8 cellular contexts compared by ENCODE assay signal in the genomic region with DNA sequence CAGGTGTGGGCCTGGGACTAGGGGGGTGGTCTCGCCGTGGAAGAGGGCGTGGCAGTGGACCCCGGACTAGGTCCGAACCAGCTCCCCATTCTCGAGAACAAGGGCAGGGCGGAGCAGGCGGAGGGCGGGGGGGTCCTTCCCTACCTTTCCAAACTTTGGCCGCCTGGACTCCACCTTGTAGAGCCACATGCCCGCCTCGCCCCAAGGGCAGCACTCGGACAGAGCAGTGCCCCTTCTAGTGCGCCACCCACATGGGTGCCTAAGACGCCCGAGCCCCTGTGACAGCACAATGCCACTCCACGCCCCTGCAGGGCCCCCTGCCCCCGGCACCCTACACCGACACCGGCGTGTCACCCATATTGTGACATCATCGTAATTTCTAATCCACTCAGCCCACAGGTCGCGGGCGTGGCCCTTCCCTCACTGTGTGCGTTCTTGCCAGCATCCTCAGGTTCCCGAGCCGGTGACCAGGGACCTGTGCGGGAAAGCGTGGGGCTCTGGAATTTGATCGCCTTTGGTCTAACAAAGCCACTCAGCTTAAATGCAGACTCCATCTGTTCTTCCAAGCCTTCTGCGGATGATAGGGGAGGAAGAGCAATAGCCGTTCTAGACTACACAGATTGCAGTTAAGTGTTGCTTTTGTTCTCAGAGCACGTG. TPM values are rescaled to one million over a fixed set of nuclear protein-coding genes. Genes with fewer than 3 reads are reported as not detected.
DNase-seq lines count a peak whose midpoint lies in the region; ATAC-seq, FAIRE-seq and TF ChIP-seq lines count a peak whose summit lies in the region.

No MANE protein-coding gene starts in this region.

- dilution Hi-C loops in endothelial cell of umbilical vein (cut with MboI; ENCODE audit: extremely low pct_ligation_motif_present, low sequenced_read_pairs) = no loop called here

- peak in 3 of 7 experiments; percentile 15 to 51 (median 28) for DNase-seq in CD8-positive, alpha-beta T cell
- peak; percentile 70 for DNase-seq in NCI-H1092 (lab: John Stamatoyannopoulos, UW)
- peak; percentile 78 for DNase-seq in activated CD4-positive, alpha-beta T cell treated with anti-CD3 and anti-CD28 coated beads, Interleukin-2, amount 10 ng/mL, durations not matched to agents 24 days and 14 days
- no peak for DNase-seq in endothelial cell of umbilical vein (ENCODE audit: low read depth, low spot score)
- no peak for DNase-seq in natural killer cell treated with Interleukin-12 subunit alpha and Interleukin-12 subunit beta and Interleukin-15 and Interleukin-18, amount 100 ng/mL, for 72 hours (ENCODE audit: low spot score)
- no peak for DNase-seq in urothelium cell line (ENCODE audit: low spot score)
- no peak for DNase-seq in GM12892 (ENCODE audit: insufficient read length)

- POLR2A ChIA-PET in CD8-positive, alpha-beta T cell (lab: Charles Lee) = interaction anchor here (1.5 to 3.4 kb wide), 2 partner anchors 84 to 91 kb away, joined by 4 to 24 read pairs; a partner anchor contains a TSS
- POLR2A ChIA-PET in endothelial cell of umbilical vein (lab: Charles Lee) = no interaction called here

- H3K9ac ChIP-seq in endothelial cell of umbilical vein (replicated peaks; ENCODE audit: extremely low read depth, insufficient read depth, low read length) = peak overlapping the region; percentile 89

- H3K36me3 Mint-ChIP-seq in CD8-positive, alpha-beta T cell = peaks cover 12% of the 10 kb centered on the region
- H3K36me3 Mint-ChIP-seq in activated CD4-positive, alpha-beta T cell treated with anti-CD3 and anti-CD28 coated beads, Interleukin-2, amount 10 ng/mL, durations not matched to agents 24 days and 14 days (ENCODE audit: low read depth) = peaks cover 21% of the 10 kb centered on the region
- H3K36me3 Mint-ChIP-seq in natural killer cell treated with Interleukin-12 subunit alpha and Interleukin-12 subunit beta and Interleukin-15 and Interleukin-18, amount 100 ng/mL, for 72 hours = peaks cover 10% of the 10 kb centered on the region

- H3K27ac Mint-ChIP-seq in CD8-positive, alpha-beta T cell = peak overlapping the region; percentile 86
- peak overlapping the region; percentile 56 for H3K27ac Mint-ChIP-seq in activated CD4-positive, alpha-beta T cell treated with anti-CD3 and anti-CD28 coated beads, Interleukin-2, amount 10 ng/mL, durations not matched to agents 24 days and 14 days
- H3K27ac Mint-ChIP-seq in natural killer cell treated with Interleukin-12 subunit alpha and Interleukin-12 subunit beta and Interleukin-15 and Interleukin-18, amount 100 ng/mL, for 72 hours = peak overlapping the region; percentile 4 to 68

- no TSS peak for BruUV-seq in endothelial cell of umbilical vein (replicated peaks; lab: Mats Ljungman, UMichigan)

- H3K4me3 ChIP-seq in CD8-positive, alpha-beta T cell (ENCODE audit: low read depth, low read length) = peak overlapping the region; percentile 68
- peak overlapping the region; percentile 64 to 96 (median 73) for H3K4me3 ChIP-seq in endothelial cell of umbilical vein (replicated peaks in 1 of 3; ENCODE audit: insufficient read depth in 1 of 3, low read depth in 1 of 3, low read length in 3 of 3)

- peaks cover 18% of the 10 kb centered on the region for H3K4me1 Mint-ChIP-seq in CD8-positive, alpha-beta T cell (ENCODE audit: low read depth)
- peaks cover 23% of the 10 kb centered on the region for H3K4me1 Mint-ChIP-seq in activated CD4-positive, alpha-beta T cell treated with anti-CD3 and anti-CD28 coated beads, Interleukin-2, amount 10 ng/mL, durations not matched to agents 24 days and 14 days
- peaks cover 12 to 18% of the 10 kb centered on the region in 2 donors for H3K4me1 Mint-ChIP-seq in natural killer cell treated with Interleukin-12 subunit alpha and Interleukin-12 subunit beta and Interleukin-15 and Interleukin-18, amount 100 ng/mL, for 72 hours (ENCODE audit: low read depth in 2 of 2)

- no peaks in the 10 kb centered on the region for H3K9me3 ChIP-seq in CD8-positive, alpha-beta T cell (ENCODE audit: low read length)
- H3K9me3 ChIP-seq in endothelial cell of umbilical vein (replicated peaks; ENCODE audit: control insufficient read depth, insufficient read depth, low read length) = no peaks in the 10 kb centered on the region

- H3K4me1 ChIP-seq in CD8-positive, alpha-beta T cell (ENCODE audit: insufficient read depth, low read length) = peaks cover 8% of the 10 kb centered on the region
- H3K4me1 ChIP-seq in endothelial cell of umbilical vein (ENCODE audit: control insufficient read depth, extremely low read depth, insufficient read depth, low read length) = peaks cover 17% of the 10 kb centered on the region

- FAIRE-seq in endothelial cell of umbilical vein (lab: Jason Lieb, UNC) (no peak), urothelium cell line (lab: Jason Lieb, UNC) (peak; percentile 5), GM12892 (lab: Jason Lieb, UNC) (no peak)

- peak overlapping the region; percentile 95 for H3K4me3 Mint-ChIP-seq in CD8-positive, alpha-beta T cell
- H3K4me3 Mint-ChIP-seq in activated CD4-positive, alpha-beta T cell treated with anti-CD3 and anti-CD28 coated beads, Interleukin-2, amount 10 ng/mL, durations not matched to agents 24 days and 14 days = peak overlapping the region; percentile 90
- peak overlapping the region; percentile 83 for H3K4me3 Mint-ChIP-seq in natural killer cell treated with Interleukin-12 subunit alpha and Interleukin-12 subunit beta and Interleukin-15 and Interleukin-18, amount 100 ng/mL, for 72 hours

- no peak for TF ChIP-seq POLR2A in endothelial cell of umbilical vein (IDR thresholded peaks at IDR 0.05; ENCODE audit: low read depth, low read length)
- no peak for TF ChIP-seq POLR2A in GM12892 (IDR thresholded peaks at IDR 0.05; ENCODE audit: low read depth, low read length)

- H3K27me3 ChIP-seq in CD8-positive, alpha-beta T cell (ENCODE audit: insufficient read depth, low read length) = no peaks in the 10 kb centered on the region
- H3K27me3 ChIP-seq in endothelial cell of umbilical vein (ENCODE audit: control insufficient read depth in 2 of 2, insufficient read depth in 2 of 2, low read length in 2 of 2) = peaks cover 3 to 4% of the 10 kb centered on the region in 2 experiments

- H3K27ac ChIP-seq in CD8-positive, alpha-beta T cell (ENCODE audit: low read depth, low read length) = peak overlapping the region; percentile 3
- no peak overlapping the region for H3K27ac ChIP-seq in endothelial cell of umbilical vein (ENCODE audit: insufficient read depth, low read depth, low read length)

- no peaks in the 10 kb centered on the region for H3K27me3 Mint-ChIP-seq in CD8-positive, alpha-beta T cell (ENCODE audit: low read depth)
- peaks cover 19% of the 10 kb centered on the region for H3K27me3 Mint-ChIP-seq in activated CD4-positive, alpha-beta T cell treated with anti-CD3 and anti-CD28 coated beads, Interleukin-2, amount 10 ng/mL, durations not matched to agents 24 days and 14 days
- no peaks in the 10 kb centered on the region for H3K27me3 Mint-ChIP-seq in natural killer cell treated with Interleukin-12 subunit alpha and Interleukin-12 subunit beta and Interleukin-15 and Interleukin-18, amount 100 ng/mL, for 72 hours

- CTCF ChIA-PET in CD8-positive, alpha-beta T cell (lab: Charles Lee) = interaction anchor here (1.4 kb wide), 1 partner anchor 11 kb away, joined by 6 read pairs; no protein-coding TSS in a partner anchor
- CTCF ChIA-PET in endothelial cell of umbilical vein (lab: Charles Lee) = interaction anchor here (3.8 kb wide), 1 partner anchor 11 kb away, joined by 44 read pairs; no protein-coding TSS in a partner anchor

- no peak for TF ChIP-seq CTCF in CD8-positive, alpha-beta T cell (IDR thresholded peaks at IDR 0.05)
- TF ChIP-seq CTCF in endothelial cell of umbilical vein (IDR thresholded peaks at IDR 0.05; ENCODE audit: extremely low read depth in 1 of 2, insufficient read depth in 1 of 2, low read depth in 1 of 2, low read length in 2 of 2) = no peak

- H3K9me3 Mint-ChIP-seq in CD8-positive, alpha-beta T cell = no peaks in the 10 kb centered on the region
- no peaks in the 10 kb centered on the region for H3K9me3 Mint-ChIP-seq in activated CD4-positive, alpha-beta T cell treated with anti-CD3 and anti-CD28 coated beads, Interleukin-2, amount 10 ng/mL, durations not matched to agents 24 days and 14 days
- H3K9me3 Mint-ChIP-seq in natural killer cell treated with Interleukin-12 subunit alpha and Interleukin-12 subunit beta and Interleukin-15 and Interleukin-18, amount 100 ng/mL, for 72 hours = no peaks in the 10 kb centered on the region

- H4K20me1 ChIP-seq in endothelial cell of umbilical vein (replicated peaks; ENCODE audit: control insufficient read depth, extremely low read depth, insufficient read depth, low read length) = no peaks in the 10 kb centered on the region

- peak; percentile 20 for ATAC-seq in CD8-positive, alpha-beta T cell
- no peak for ATAC-seq in natural killer cell treated with Interleukin-12 subunit alpha and Interleukin-12 subunit beta and Interleukin-15 and Interleukin-18, amount 100 ng/mL, for 72 hours
- ATAC-seq in HG03280 (IDR thresholded peaks at IDR 0.05; ENCODE audit: unreplicated experiment) = no peak

- H2AFZ ChIP-seq in endothelial cell of umbilical vein (ENCODE audit: low read depth, low read length) = peak overlapping the region; percentile 94

- H3K4me2 ChIP-seq in endothelial cell of umbilical vein (ENCODE audit: insufficient read depth, low read length) = peak overlapping the region; percentile 67

- intact Hi-C loops in CD8-positive, alpha-beta T cell (cut with DNase I, micrococcal nuclease) = loop anchor here (1.0 to 5.0 kb wide), 6 partner anchors 16 to 526 kb away; a partner anchor contains a TSS
- intact Hi-C loops in activated CD4-positive, alpha-beta T cell treated with anti-CD3 and anti-CD28 coated beads, Interleukin-2, amount 10 ng/mL, durations not matched to agents 24 days and 14 days (cut with micrococcal nuclease) = loop anchor here (2.0 to 10.0 kb wide), 2 partner anchors 16 to 218 kb away; no protein-coding TSS in a partner anchor
- intact Hi-C loops in endothelial cell of umbilical vein (cut with micrococcal nuclease) = loop anchor here (2.0 to 10.0 kb wide), 2 partner anchors 16 to 248 kb away; a partner anchor contains a TSS

- H3K36me3 ChIP-seq in CD8-positive, alpha-beta T cell (ENCODE audit: insufficient read depth, low read length) = no peaks in the 10 kb centered on the region
- H3K36me3 ChIP-seq in endothelial cell of umbilical vein (ENCODE audit: control insufficient read depth in 2 of 2, extremely low read depth in 1 of 2, insufficient read depth in 2 of 2, low read length in 2 of 2) = peaks cover 4 to 13% of the 10 kb centered on the region in 2 experiments

- peaks cover 31% of the 10 kb centered on the region for H3K79me2 ChIP-seq in endothelial cell of umbilical vein (ENCODE audit: control insufficient read depth, insufficient read depth, low read length)

- no peaks in the 10 kb centered on the region for H3K9me1 ChIP-seq in endothelial cell of umbilical vein (replicated peaks; ENCODE audit: control insufficient read depth, extremely low read depth, insufficient read depth, low read length)

RNA-seq across cellular contexts. Expression of a gene that starts 0.6 kb away (rescaled TPM):
- 10 to 100 TPM; 18.5 to 19.6 TPM for total RNA-seq in CD8-positive, alpha-beta T cell
- total RNA-seq in activated CD4-positive, alpha-beta T cell treated with anti-CD3 and anti-CD28 coated beads, Interleukin-2, amount 10 ng/mL, durations not matched to agents 24 days and 14 days = 247 and 255 TPM in 2 replicates
- 491 and 503 TPM in 2 replicates for total RNA-seq in endothelial cell of umbilical vein
- polyA plus RNA-seq in endothelial cell of umbilical vein = 63.6 and 102 TPM in 2 replicates
- polyA plus RNA-seq in endothelial cell of umbilical vein (2011; cell fraction: cytosol; rRNA removed) = 195 and 223 TPM in 2 replicates
- 163 and 235 TPM in 2 replicates for polyA plus RNA-seq in endothelial cell of umbilical vein (2011; cell fraction: nucleus; rRNA removed)
- 303 and 405 TPM in 2 replicates for polyA plus RNA-seq in endothelial cell of umbilical vein (2012)
- 34.4 and 40.5 TPM in 2 replicates for polyA minus RNA-seq in endothelial cell of umbilical vein
- polyA minus RNA-seq in endothelial cell of umbilical vein (2011; cell fraction: cytosol; rRNA and poly(A)+ RNA removed) = 31.1 TPM
- polyA minus RNA-seq in endothelial cell of umbilical vein (2011; cell fraction: nucleus; rRNA and poly(A)+ RNA removed) = 47.4 and 65.3 TPM in 2 replicates
- 100 to 1,000 TPM; 142 to 259 TPM for total RNA-seq in natural killer cell treated with Interleukin-12 subunit alpha and Interleukin-12 subunit beta and Interleukin-15 and Interleukin-18, amount 100 ng/mL, for 72 hours
- 335 TPM for polyA plus RNA-seq in GM12892 (2012; ENCODE audit: missing spikeins)

RNA-seq across cellular contexts. Expression of a gene that starts 31.3 kb away (rescaled TPM):
- total RNA-seq in CD8-positive, alpha-beta T cell = 1 to 10 TPM; 2.1 to 2.3 TPM
- total RNA-seq in activated CD4-positive, alpha-beta T cell treated with anti-CD3 and anti-CD28 coated beads, Interleukin-2, amount 10 ng/mL, durations not matched to agents 24 days and 14 days = 6.6 and 6.8 TPM in 2 replicates
- total RNA-seq in endothelial cell of umbilical vein = 8.4 and 9.1 TPM in 2 replicates
- polyA plus RNA-seq in endothelial cell of umbilical vein = 10.8 and 12.1 TPM in 2 replicates
- 6.2 and 6.3 TPM in 2 replicates for polyA plus RNA-seq in endothelial cell of umbilical vein (2011; cell fraction: cytosol; rRNA removed)
- polyA plus RNA-seq in endothelial cell of umbilical vein (2011; cell fraction: nucleus; rRNA removed) = 9.5 and 10.9 TPM in 2 replicates
- 7.2 and 9.7 TPM in 2 replicates for polyA plus RNA-seq in endothelial cell of umbilical vein (2012)
- 13.2 and 15.0 TPM in 2 replicates for polyA minus RNA-seq in endothelial cell of umbilical vein
- 8.3 TPM for polyA minus RNA-seq in endothelial cell of umbilical vein (2011; cell fraction: cytosol; rRNA and poly(A)+ RNA removed)
- 3.4 and 4.4 TPM in 2 replicates for polyA minus RNA-seq in endothelial cell of umbilical vein (2011; cell fraction: nucleus; rRNA and poly(A)+ RNA removed)
- total RNA-seq in natural killer cell treated with Interleukin-12 subunit alpha and Interleukin-12 subunit beta and Interleukin-15 and Interleukin-18, amount 100 ng/mL, for 72 hours = 1 to 10 TPM; 5.2 to 6.3 TPM
- 6.6 TPM for polyA plus RNA-seq in GM12892 (2012; ENCODE audit: missing spikeins)

RNA-seq across cellular contexts. Expression of a gene that starts 47.5 kb away (rescaled TPM):
- total RNA-seq in CD8-positive, alpha-beta T cell = under 1 TPM in 1 of 2 experiments, not detected in 1; 0.30 TPM
- 12.0 and 13.9 TPM in 2 replicates for total RNA-seq in activated CD4-positive, alpha-beta T cell treated with anti-CD3 and anti-CD28 coated beads, Interleukin-2, amount 10 ng/mL, durations not matched to agents 24 days and 14 days
- total RNA-seq in endothelial cell of umbilical vein = 4.5 and 4.8 TPM in 2 replicates
- polyA plus RNA-seq in endothelial cell of umbilical vein = 1.6 and 1.8 TPM in 2 replicates
- polyA plus RNA-seq in endothelial cell of umbilical vein (2011; cell fraction: cytosol; rRNA removed) = 2.9 and 3.2 TPM in 2 replicates
- polyA plus RNA-seq in endothelial cell of umbilical vein (2011; cell fraction: nucleus; rRNA removed) = 1.3 and 1.7 TPM in 2 replicates
- polyA plus RNA-seq in endothelial cell of umbilical vein (2012) = 1.7 and 2.8 TPM in 2 replicates
- polyA minus RNA-seq in endothelial cell of umbilical vein = 1.6 and 3.0 TPM in 2 replicates
- polyA minus RNA-seq in endothelial cell of umbilical vein (2011; cell fraction: cytosol; rRNA and poly(A)+ RNA removed) = 12.4 TPM
- 1.9 and 2.6 TPM in 2 replicates for polyA minus RNA-seq in endothelial cell of umbilical vein (2011; cell fraction: nucleus; rRNA and poly(A)+ RNA removed)
- total RNA-seq in natural killer cell treated with Interleukin-12 subunit alpha and Interleukin-12 subunit beta and Interleukin-15 and Interleukin-18, amount 100 ng/mL, for 72 hours = 10 to 100 TPM in 1 of 2 donors, 1 to 10 TPM in 1; 4.2 to 15.1 TPM
- polyA plus RNA-seq in GM12892 (2012; ENCODE audit: missing spikeins) = 4.7 TPM

Comparison
In these comparisons a context has a peak if more than half of its experiments do, and no peak if none do; other contexts are left out.
1. DNase-seq: peak in NCI-H1092 (single experiment) and activated CD4-positive, alpha-beta T cell treated with anti-CD3 and anti-CD28 coated beads, Interleukin-2, amount 10 ng/mL, durations not matched to agents 24 days and 14 days (single experiment); none in endothelial cell of umbilical vein (single experiment), natural killer cell treated with Interleukin-12 subunit alpha and Interleukin-12 subunit beta and Interleukin-15 and Interleukin-18, amount 100 ng/mL, for 72 hours (single experiment), urothelium cell line (single experiment) and GM12892 (single experiment).
2. H3K27ac Mint-ChIP-seq: peak in every context shown above with its lines; median percentile 86 in CD8-positive, alpha-beta T cell; 56 in activated CD4-positive, alpha-beta T cell treated with anti-CD3 and anti-CD28 coated beads, Interleukin-2, amount 10 ng/mL, durations not matched to agents 24 days and 14 days; 36 in natural killer cell treated with Interleukin-12 subunit alpha and Interleukin-12 subunit beta and Interleukin-15 and Interleukin-18, amount 100 ng/mL, for 72 hours.
3. RNA of a gene that starts 0.6 kb away (total RNA-seq): 491 to 503 TPM in endothelial cell of umbilical vein, 142 to 259 TPM in natural killer cell treated with Interleukin-12 subunit alpha and Interleukin-12 subunit beta and Interleukin-15 and Interleukin-18, amount 100 ng/mL, for 72 hours and 247 to 255 TPM in activated CD4-positive, alpha-beta T cell treated with anti-CD3 and anti-CD28 coated beads, Interleukin-2, amount 10 ng/mL, durations not matched to agents 24 days and 14 days; 18.5 to 19.6 TPM in CD8-positive, alpha-beta T cell; every median in the first group is over 4 times any median in the second.
4. Peak in every context shown above with its lines, with median percentiles within 50 percentile points of each other: H3K4me3 Mint-ChIP-seq.